14 cellular contexts compared by ENCODE assay signal in genomic region chr12:15859136-15859535, GRCh38. TPM values are rescaled to one million over a fixed set of nuclear protein-coding genes. Genes with fewer than 3 reads are reported as not detected.
A peak's percentile ranks its signal among the peaks of the same experiment; 100 is the strongest.
DNase-seq lines count a peak whose midpoint lies in the region; ATAC-seq and TF ChIP-seq lines count a peak whose summit lies in the region.
"Had no signal": no experiment of that assay in that cellular context is flagged by ENCODE, and none has a peak within 500 bp of the region (broad histone marks: within the 10 kb centered on the region; RNA-seq: fewer than 3 reads in every experiment).

No MANE protein-coding gene starts in this region.

- H3K9ac ChIP-seq in adipocyte (ENCODE audit: low read length) = peak overlapping the region; percentile 48

- H2AFZ ChIP-seq in osteoblast (ENCODE audit: low read length) = peak overlapping the region; percentile 84

- H3K27me3 ChIP-seq in adipocyte (replicated peaks; ENCODE audit: control insufficient read depth, insufficient read depth, low read length) = no peaks in the 10 kb centered on the region
- no peaks in the 10 kb centered on the region for H3K27me3 ChIP-seq in osteoblast (ENCODE audit: insufficient read depth, low read length)
- H3K27me3 ChIP-seq: BE2C had no signal

- H3K27ac ChIP-seq in osteoblast (ENCODE audit: low read depth, low read length) = peak overlapping the region; percentile 32
- H3K27ac ChIP-seq: A549 had no signal

- H3K4me1 ChIP-seq in adipocyte (ENCODE audit: control insufficient read depth, insufficient read depth, low read length) = peaks cover 61% of the 10 kb centered on the region
- H3K4me1 ChIP-seq in osteoblast (ENCODE audit: insufficient read depth, low read length) = peaks cover 25% of the 10 kb centered on the region
- H3K4me1 ChIP-seq: BE2C had no signal

- H3K4me3 ChIP-seq in adipocyte (ENCODE audit: low read length) (peak overlapping the region; percentile 59), fibroblast of pulmonary artery (replicated peaks; ENCODE audit: low read depth, low read length) (no peak overlapping the region), osteoblast (ENCODE audit: insufficient read depth, low read length) (peak overlapping the region; percentile 34)
- H3K4me3 ChIP-seq: A549, GM23338 had no signal

- TF ChIP-seq CTCF in fibroblast of pulmonary artery (IDR thresholded peaks at IDR 0.05; ENCODE audit: low read length, missing control alignments) (no peak), osteoblast (IDR thresholded peaks at IDR 0.05; ENCODE audit: extremely low read depth, low read depth, low read length) (no peak)

- no peaks in the 10 kb centered on the region for H4K20me1 ChIP-seq in osteoblast (ENCODE audit: insufficient read depth, low read length)

- H3K9me3 ChIP-seq in adipocyte (ENCODE audit: control insufficient read depth, low read length) (no peaks in the 10 kb centered on the region), osteoblast (ENCODE audit: low read depth, low read length) (no peaks in the 10 kb centered on the region)
- H3K9me3 ChIP-seq: A549, BE2C had no signal

- peak; percentile 62 for DNase-seq in adipocyte (ENCODE audit: low read depth)
- DNase-seq in fibroblast of pulmonary artery (ENCODE audit: low read depth) = peak; percentile 46
- DNase-seq in osteoblast (ENCODE audit: insufficient read length, low spot score, missing footprints) = no peak
- DNase-seq: CD8-positive, alpha-beta T cell; COR-L47; DMS153; GF-D8; H7 had no signal

- no peaks in the 10 kb centered on the region for H3K79me2 ChIP-seq in osteoblast (ENCODE audit: insufficient read depth, low read length)

- ATAC-seq in GM18873 (IDR thresholded peaks at IDR 0.05; ENCODE audit: low FRiP score, unreplicated experiment) = no peak
- no peak for ATAC-seq in GM19397 (IDR thresholded peaks at IDR 0.05; ENCODE audit: unreplicated experiment)
- no peak for ATAC-seq in GM18519 (IDR thresholded peaks at IDR 0.05; ENCODE audit: low FRiP score, unreplicated experiment)
- ATAC-seq: CD8-positive, alpha-beta T cell had no signal

- peak overlapping the region; percentile 49 for H3K4me2 ChIP-seq in osteoblast (ENCODE audit: insufficient read depth, low read length)
- H3K4me2 ChIP-seq: A549, GM23338 had no signal

- H3K36me3 ChIP-seq in adipocyte (ENCODE audit: control insufficient read depth, insufficient read depth, low read length, severe bottlenecking) (no peaks in the 10 kb centered on the region), osteoblast (ENCODE audit: insufficient read depth, low read length) (no peaks in the 10 kb centered on the region)
- H3K36me3 ChIP-seq: BE2C had no signal

RNA-seq across cellular contexts. Expression of gene STRAP, which starts 23.1 kb away (rescaled TPM):
- 67.8 and 69.5 TPM in 2 replicates for total RNA-seq in osteoblast

RNA-seq across cellular contexts. Expression of gene DERA, which starts 52.0 kb away (rescaled TPM):
- 47.4 and 50.4 TPM in 2 replicates for total RNA-seq in osteoblast
